ENCODE assay signal across 12 cellular contexts in the genomic region with DNA sequence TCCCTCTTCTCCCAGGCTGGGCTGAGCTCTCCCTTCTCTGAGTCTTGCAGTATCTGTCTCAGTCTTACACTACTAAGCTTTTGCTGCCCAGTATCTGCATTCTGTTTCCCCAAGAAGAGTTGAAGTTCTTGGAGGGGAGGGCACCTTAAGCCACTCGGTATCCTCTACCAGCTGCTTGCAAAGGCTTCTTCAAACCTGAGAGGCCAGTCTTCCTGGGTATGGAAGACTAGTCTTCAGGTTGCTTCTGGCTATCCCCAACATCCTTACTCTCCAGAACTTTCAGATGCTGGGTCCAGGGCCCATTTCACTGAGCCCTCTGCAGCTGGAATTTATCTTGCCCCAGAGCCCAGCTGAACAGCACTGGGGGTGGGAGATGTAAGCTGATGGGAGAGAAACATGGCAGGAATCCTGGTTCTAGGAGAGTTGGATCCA. TPM values are rescaled to one million over a fixed set of nuclear protein-coding genes. Genes with fewer than 3 reads are reported as not detected.
"Had no signal": no experiment of that assay in that cellular context is flagged by ENCODE, and none has a peak within 500 bp of the region (broad histone marks: within the 10 kb centered on the region; RNA-seq: fewer than 3 reads in every experiment).

No MANE protein-coding gene starts in this region.

- DNase-seq: GM23248, GOT3, H7, H9, HCEC 1CT, HFFc6 had no signal

- H3K4me3 ChIP-seq: GM23248, GM23338, HAP-1 had no signal

- H3K36me3 ChIP-seq: HAP-1 had no signal

- H3K4me1 ChIP-seq: HAP-1 had no signal

- FAIRE-seq: H1, H54 had no signal

- ATAC-seq: GM23338, HCT116 had no signal

- H3K27ac ChIP-seq: GM23248 had no signal

- H3K9me3 ChIP-seq: HAP-1 had no signal

RNA-seq across cellular contexts. Expression of a gene that starts 20.1 kb away (rescaled TPM):
- total RNA-seq: GM23248, GM23338, H1, H4, H7, H9, HFFc6 had no signal
- polyA plus RNA-seq: GM23248, GM23338, H1 had no signal

RNA-seq across cellular contexts. Expression of a gene that starts 45.3 kb away (rescaled TPM):
- total RNA-seq: GM23248, GM23338, H1, H4, H7, H9, HFFc6 had no signal
- polyA plus RNA-seq: GM23248, GM23338, H1 had no signal
